1 cellular context compared by ENCODE assay signal in genomic region chr2:138012082-138012481, GRCh38.
A peak's percentile ranks its signal among the peaks of the same experiment; 100 is the strongest.
TF ChIP-seq lines count a peak whose summit lies in the region.

No MANE protein-coding gene starts in this region.

TF ChIP-seq in K562, 482 proteins besides CTCF, POLR2A, EP300 and RAD21 (continued from another document and continues in another):
- TF ChIP-seq THAP12 (CRISPR knock-in tag; IDR thresholded peaks at IDR 0.05) (no peak), ZBTB26 (CRISPR knock-in tag; IDR thresholded peaks at IDR 0.05) (no peak), ATF6 (CRISPR knock-in tag; IDR thresholded peaks at IDR 0.05) (no peak), MITF (IDR thresholded peaks at IDR 0.05) (no peak), STAT6 (CRISPR knock-in tag; IDR thresholded peaks at IDR 0.05) (no peak), HDGF (IDR thresholded peaks at IDR 0.05) (no peak), ARID4B (CRISPR knock-in tag; IDR thresholded peaks at IDR 0.05) (no peak), SETDB1 (IDR thresholded peaks at IDR 0.05; ENCODE audit: low read length) (no peak), MBD1 (CRISPR knock-in tag; IDR thresholded peaks at IDR 0.05) (no peak), SAFB (IDR thresholded peaks at IDR 0.05; ENCODE audit: borderline replicate concordance, low read depth, low read length) (no peak), TRIM25 (IDR thresholded peaks at IDR 0.05; ENCODE audit: borderline replicate concordance) (no peak), STAG1 (CRISPR knock-in tag; IDR thresholded peaks at IDR 0.05; ENCODE audit: borderline replicate concordance) (no peak), ZNF444 (CRISPR knock-in tag; IDR thresholded peaks at IDR 0.05) (no peak), LCOR (CRISPR knock-in tag; IDR thresholded peaks at IDR 0.05) (no peak), ATF3 (IDR thresholded peaks at IDR 0.05) (peak; percentile 73), ATF3 (CRISPR knock-in tag; conservative IDR thresholded peaks at IDR 0.05) (no peak), DMBX1 (CRISPR knock-in tag; IDR thresholded peaks at IDR 0.05; ENCODE audit: borderline replicate concordance) (no peak)
